12 cellular contexts compared by ENCODE assay signal in genomic region chr1:36458910-36459309, GRCh38. TPM values are rescaled to one million over a fixed set of nuclear protein-coding genes. Genes with fewer than 3 reads are reported as not detected.
DNase-seq lines count a peak whose midpoint lies in the region; ATAC-seq and TF ChIP-seq lines count a peak whose summit lies in the region.
"Had no signal": no experiment of that assay in that cellular context is flagged by ENCODE, and none has a peak within 500 bp of the region (broad histone marks: within the 10 kb centered on the region; RNA-seq: fewer than 3 reads in every experiment).

No MANE protein-coding gene starts in this region.

- ATAC-seq in PC-3, result peak; percentile 40; the same call in 1 of the 2 replicates
- ATAC-seq in HG02759 (IDR thresholded peaks at IDR 0.05; ENCODE audit: unreplicated experiment), result no peak
- ATAC-seq in HG03045 (IDR thresholded peaks at IDR 0.05; ENCODE audit: unreplicated experiment), result no peak

- H3K4me3 Mint-ChIP-seq in activated naive CD4-positive, alpha-beta T cell treated with anti-CD3 and anti-CD28 coated beads for 36 hours, result no peak overlapping the region
- no peak overlapping the region for H3K4me3 Mint-ChIP-seq in MCF 10A (ENCODE audit: unreplicated experiment)

- peak overlapping the region; percentile 83 for H3K27ac Mint-ChIP-seq in activated naive CD4-positive, alpha-beta T cell treated with anti-CD3 and anti-CD28 coated beads for 36 hours
- no peak overlapping the region for H3K27ac Mint-ChIP-seq in MCF 10A (ENCODE audit: low read depth, unreplicated experiment)

- no peaks in the 10 kb centered on the region for H3K9me2 ChIP-seq in PC-3 (replicated peaks; ENCODE audit: low read length)

- peaks cover 17% of the 10 kb centered on the region for H3K79me2 ChIP-seq in PC-3 (ENCODE audit: low read length)

- H3K4me2 ChIP-seq in PC-3 (ENCODE audit: low read length), result no peak overlapping the region

- DNase-seq in PC-3 (no peak), BE2C (no peak), MCF 10A (ENCODE audit: unreplicated experiment) (no peak)
- peak; percentile 80 for DNase-seq in activated naive CD4-positive, alpha-beta T cell treated with anti-CD3 and anti-CD28 coated beads for 36 hours
- DNase-seq in stimulated activated CD4-positive, alpha-beta T cell treated with anti-CD3 and anti-CD28 coated beads, Interleukin-2, amount 100 ng/mL, for 48 hours, result peak; percentile 41 to 51
- DNase-seq: brain microvascular endothelial cell, NCI-H510A, T-helper 9 cell had no signal

- no peak overlapping the region for H2AFZ ChIP-seq in PC-3 (ENCODE audit: low read length)

- H3K36me3 Mint-ChIP-seq in activated naive CD4-positive, alpha-beta T cell treated with anti-CD3 and anti-CD28 coated beads for 36 hours (ENCODE audit: low read depth), result peaks cover 43% of the 10 kb centered on the region
- H3K36me3 Mint-ChIP-seq in MCF 10A (ENCODE audit: insufficient read depth, unreplicated experiment), result peaks cover 53% of the 10 kb centered on the region

- H3K4me3 ChIP-seq in HEK293 (ENCODE audit: low read depth, low read length) (no peak overlapping the region), PC-3 (ENCODE audit: low read length) (no peak overlapping the region), BE2C (ENCODE audit: low read depth, low read length) (no peak overlapping the region)

- H3K36me3 ChIP-seq in HEK293 (ENCODE audit: control insufficient read depth in 2 of 2, insufficient read depth in 1 of 2, low read length in 2 of 2) (peaks cover 12 to 85% of the 10 kb centered on the region in 2 experiments), PC-3 (ENCODE audit: low read depth, low read length) (peaks cover 61% of the 10 kb centered on the region), BE2C (peaks cover 16% of the 10 kb centered on the region)

- H3K27me3 ChIP-seq in PC-3 (ENCODE audit: low read length) (no peaks in the 10 kb centered on the region), BE2C (no peaks in the 10 kb centered on the region)
- H3K27me3 ChIP-seq: brain microvascular endothelial cell had no signal

- no peaks in the 10 kb centered on the region for H3K4me1 ChIP-seq in HEK293 (ENCODE audit: control insufficient read depth, insufficient read depth, low read length)
- no peaks in the 10 kb centered on the region for H3K4me1 ChIP-seq in PC-3 (ENCODE audit: insufficient read depth, low read length)
- no peaks in the 10 kb centered on the region for H3K4me1 ChIP-seq in BE2C

- peaks cover 40% of the 10 kb centered on the region for H3K4me1 Mint-ChIP-seq in activated naive CD4-positive, alpha-beta T cell treated with anti-CD3 and anti-CD28 coated beads for 36 hours (ENCODE audit: low read depth)
- H3K4me1 Mint-ChIP-seq in MCF 10A (ENCODE audit: insufficient read depth, unreplicated experiment), result peaks cover 6% of the 10 kb centered on the region

- no peaks in the 10 kb centered on the region for H3K27me3 Mint-ChIP-seq in activated naive CD4-positive, alpha-beta T cell treated with anti-CD3 and anti-CD28 coated beads for 36 hours (ENCODE audit: low read depth)
- no peaks in the 10 kb centered on the region for H3K27me3 Mint-ChIP-seq in MCF 10A (ENCODE audit: insufficient read depth, unreplicated experiment)

- CTCF ChIA-PET in HEK293 (lab: Yijun Ruan, JAX), result no interaction called here
- CTCF ChIA-PET in PC-3 (lab: Charles Lee), result no interaction called here
- CTCF ChIA-PET in activated naive CD4-positive, alpha-beta T cell treated with anti-CD3 and anti-CD28 coated beads for 36 hours (lab: Charles Lee), result interaction anchor here (0.7 to 1.3 kb wide), 2 partner anchors 57 to 94 kb away, joined by 3 to 9 read pairs; no protein-coding TSS in a partner anchor
- CTCF ChIA-PET in MCF 10A (lab: Yijun Ruan, JAX), result no interaction called here

- H3F3A ChIP-seq in PC-3 (ENCODE audit: low read length, unreplicated experiment), result no peaks in the 10 kb centered on the region

- intact Hi-C loops in PC-3 (cut with micrococcal nuclease) (no loop called here), MCF 10A (cut with micrococcal nuclease) (no loop called here)
- intact Hi-C loops in activated naive CD4-positive, alpha-beta T cell treated with anti-CD3 and anti-CD28 coated beads for 36 hours (cut with micrococcal nuclease), result loop anchor here (1.0 to 5.0 kb wide), 2 partner anchors 15 to 72 kb away; partner anchors contain the start of gene STK40

- POLR2A ChIA-PET in HEK293 (lab: Yijun Ruan, JAX), result interaction anchor here (1.8 kb wide), 1 partner anchor 8 kb away, joined by 6 read pairs; the partner anchor contains the start of gene OSCP1
- POLR2A ChIA-PET in PC-3 (lab: Charles Lee; ENCODE audit: unreplicated experiment), result no interaction called here
- POLR2A ChIA-PET in MCF 10A (lab: Yijun Ruan, JAX), result interaction anchor here (1.4 kb wide), 1 partner anchor 9 kb away, joined by 7 read pairs; the partner anchor contains the start of gene OSCP1

- H3K27ac ChIP-seq in HEK293 (ENCODE audit: extremely low read depth, low read depth, low read length), result no peak overlapping the region
- H3K27ac ChIP-seq in PC-3 (ENCODE audit: low read length), result no peak overlapping the region
- H3K27ac ChIP-seq: brain microvascular endothelial cell had no signal

- no peaks in the 10 kb centered on the region for H3K9me3 Mint-ChIP-seq in activated naive CD4-positive, alpha-beta T cell treated with anti-CD3 and anti-CD28 coated beads for 36 hours
- H3K9me3 Mint-ChIP-seq in MCF 10A (ENCODE audit: unreplicated experiment), result no peaks in the 10 kb centered on the region
- H3K9me3 Mint-ChIP-seq: neural crest cell had no signal

- BruUV-seq in PC-3 (replicated peaks; lab: Mats Ljungman, UMichigan) (no TSS peak), MCF 10A (replicated peaks; lab: Mats Ljungman, UMichigan) (no TSS peak)

- no peak overlapping the region for H3K9ac ChIP-seq in PC-3 (ENCODE audit: low read length)

- no peaks in the 10 kb centered on the region for H4K20me1 ChIP-seq in PC-3 (ENCODE audit: low read length)

- TF ChIP-seq CTCF in HEK293 (tag by site-specific recombination; IDR thresholded peaks at IDR 0.05) (no peak), PC-3 (conservative IDR thresholded peaks at IDR 0.05; ENCODE audit: low read depth, low read length) (no peak), BE2C (IDR thresholded peaks at IDR 0.05; ENCODE audit: low read depth, low read length) (no peak), MCF 10A (IDR thresholded peaks at IDR 0.05; ENCODE audit: unreplicated experiment) (no peak)

- H3K9me3 ChIP-seq in HEK293 (ENCODE audit: control insufficient read depth, insufficient read depth, low read depth, low read length) (no peaks in the 10 kb centered on the region), PC-3 (ENCODE audit: low read length) (no peaks in the 10 kb centered on the region), BE2C (no peaks in the 10 kb centered on the region)

TF ChIP-seq in HEK293, 187 proteins besides CTCF, POLR2A, EP300 and RAD21 (continues in another document):
- no peak for TF ChIP-seq ZBTB11 (tag by site-specific recombination; conservative IDR thresholded peaks at IDR 0.05; ENCODE audit: low read depth)

RNA-seq across cellular contexts. Expression of gene MRPS15, which starts 5.3 kb away (rescaled TPM):
- 164 and 213 TPM in 2 replicates for total RNA-seq in PC-3 (2014; rRNA removed)
- 100 to 1,000 TPM; 122 to 141 TPM for total RNA-seq in activated naive CD4-positive, alpha-beta T cell treated with anti-CD3 and anti-CD28 coated beads for 36 hours
- polyA plus RNA-seq in BE2C (2012; ENCODE audit: insufficient read depth, insufficient read length, low read depth), result 50.9 TPM
- total RNA-seq in MCF 10A (2022), result 95.6 and 101 TPM in 2 replicates

RNA-seq across cellular contexts. Expression of gene OSCP1, which starts 8.7 kb away (rescaled TPM):
- total RNA-seq in PC-3 (2014; rRNA removed), result 3.8 and 7.3 TPM in 2 replicates
- total RNA-seq in activated naive CD4-positive, alpha-beta T cell treated with anti-CD3 and anti-CD28 coated beads for 36 hours, result 1 to 10 TPM; 2.2 to 2.6 TPM
- polyA plus RNA-seq in BE2C (2012; ENCODE audit: insufficient read depth, insufficient read length, low read depth), result 1.4 TPM
- 7.6 and 15.1 TPM in 2 replicates for total RNA-seq in MCF 10A (2022)

RNA-seq across cellular contexts. Expression of gene CSF3R, which starts 23.8 kb away (rescaled TPM):
- total RNA-seq in PC-3 (2014; rRNA removed) (not detected in 2 replicates), MCF 10A (2022) (not detected in 2 replicates)
- under 1 TPM; 0.19 to 0.25 TPM for total RNA-seq in activated naive CD4-positive, alpha-beta T cell treated with anti-CD3 and anti-CD28 coated beads for 36 hours
- 0.63 TPM for polyA plus RNA-seq in BE2C (2012; ENCODE audit: insufficient read depth, insufficient read length, low read depth)
- total RNA-seq: neural crest cell had no signal

Comparison
In these comparisons a context has a peak if more than half of its experiments do, and no peak if none do; other contexts are left out.
1. DNase-seq: peak in activated naive CD4-positive, alpha-beta T cell treated with anti-CD3 and anti-CD28 coated beads for 36 hours (single experiment) and stimulated activated CD4-positive, alpha-beta T cell treated with anti-CD3 and anti-CD28 coated beads, Interleukin-2, amount 100 ng/mL, for 48 hours (2 of 2); none in PC-3 (single experiment), BE2C (single experiment) and MCF 10A (single experiment).